ENCODE assay signal across 9 cellular contexts in genomic region chr12:124938066-124938465, GRCh38. TPM values are rescaled to one million over a fixed set of nuclear protein-coding genes. Genes with fewer than 3 reads are reported as not detected.
A peak's percentile ranks its signal among the peaks of the same experiment; 100 is the strongest.
DNase-seq lines count a peak whose midpoint lies in the region; TF ChIP-seq lines count a peak whose summit lies in the region.
"Had no signal": no experiment of that assay in that cellular context is flagged by ENCODE, and none has a peak within 500 bp of the region (broad histone marks: within the 10 kb centered on the region; RNA-seq: fewer than 3 reads in every experiment).

No MANE protein-coding gene starts in this region.

- peak overlapping the region; percentile 81 for H3K27ac ChIP-seq in VCaP
- H3K27ac ChIP-seq in liver (ENCODE audit: low read depth in 1 of 2, low read length in 2 of 2): peak overlapping the region; percentile 19 to 25
- no peak overlapping the region for H3K27ac ChIP-seq in thymus (ENCODE audit: low read depth)

- peaks cover 10% of the 10 kb centered on the region for H3K4me1 Mint-ChIP-seq in activated CD4-positive, alpha-beta memory T cell treated with anti-CD3 and anti-CD28 coated beads for 36 hours (ENCODE audit: low read depth)
- H3K4me1 Mint-ChIP-seq in activated CD4-positive, alpha-beta memory T cell treated with anti-CD3 and anti-CD28 coated beads, Interleukin-2, amount 10 ng/mL, durations not matched to agents 7 days and 5 days: peaks cover 21% of the 10 kb centered on the region

- POLR2A ChIA-PET in activated CD4-positive, alpha-beta memory T cell treated with anti-CD3 and anti-CD28 coated beads for 36 hours (lab: Charles Lee): interaction anchor here (0.9 to 5.8 kb wide), 3 partner anchors 10 to 20 kb away, joined by 5 to 137 read pairs (median 14); partner anchors contain the start of gene UBC
- POLR2A ChIA-PET in activated CD4-positive, alpha-beta memory T cell treated with anti-CD3 and anti-CD28 coated beads, Interleukin-2, amount 10 ng/mL, durations not matched to agents 7 days and 5 days (lab: Charles Lee): interaction anchor here (1.0 to 13.1 kb wide), 6 partner anchors 11 to 56 kb away, joined by 3 to 462 read pairs (median 49); partner anchors contain the start of genes BRI3BP and UBC

- intact Hi-C loops in activated CD4-positive, alpha-beta memory T cell treated with anti-CD3 and anti-CD28 coated beads for 36 hours (cut with micrococcal nuclease): no loop called here

- peak overlapping the region; percentile 34 for H3K4me3 Mint-ChIP-seq in activated CD4-positive, alpha-beta memory T cell treated with anti-CD3 and anti-CD28 coated beads for 36 hours
- H3K4me3 Mint-ChIP-seq in activated CD4-positive, alpha-beta memory T cell treated with anti-CD3 and anti-CD28 coated beads, Interleukin-2, amount 10 ng/mL, durations not matched to agents 7 days and 5 days: no peak overlapping the region

- CTCF ChIA-PET in activated CD4-positive, alpha-beta memory T cell treated with anti-CD3 and anti-CD28 coated beads for 36 hours (lab: Charles Lee): interaction anchor here (0.6 to 10.5 kb wide), 7 partner anchors 11 to 1509 kb away, joined by 3 to 202 read pairs (median 40); partner anchors contain the start of gene UBC
- CTCF ChIA-PET in activated CD4-positive, alpha-beta memory T cell treated with anti-CD3 and anti-CD28 coated beads, Interleukin-2, amount 10 ng/mL, durations not matched to agents 7 days and 5 days (lab: Charles Lee): interaction anchor here (0.9 to 10.6 kb wide), 5 partner anchors 10 to 32 kb away, joined by 3 to 286 read pairs (median 21); partner anchors contain the start of gene UBC

- no peak for TF ChIP-seq RAD21 in liver (IDR thresholded peaks at IDR 0.05)

- TF ChIP-seq CTCF in VCaP (conservative IDR thresholded peaks at IDR 0.05) (no peak), liver (IDR thresholded peaks at IDR 0.05; ENCODE audit: low read depth, low read length, missing input control) (no peak)

- H3K27me3 ChIP-seq in liver (ENCODE audit: control insufficient read depth in 4 of 4, insufficient read depth in 4 of 4, low read length in 3 of 4) (no peaks in the 10 kb centered on the region), thymus (ENCODE audit: control insufficient read depth, insufficient read depth) (no peaks in the 10 kb centered on the region)

- no peak for DNase-seq in activated CD4-positive, alpha-beta memory T cell treated with anti-CD3 and anti-CD28 coated beads for 36 hours
- no peak for DNase-seq in activated CD4-positive, alpha-beta memory T cell treated with anti-CD3 and anti-CD28 coated beads, Interleukin-2, amount 10 ng/mL, durations not matched to agents 7 days and 5 days
- DNase-seq in mesenteric fat pad (ENCODE audit: low spot score): no peak
- DNase-seq in NCI-H2196 (lab: John Stamatoyannopoulos, UW; ENCODE audit: unreplicated experiment): no peak
- DNase-seq in NCI-H446 treated with DMSO at 0.1 percent for 48 hours (lab: John Stamatoyannopoulos, UW): no peak
- DNase-seq: activated naive CD4-positive, alpha-beta T cell treated with anti-CD3 and anti-CD28 coated beads, Interleukin-2, amount 10 ng/mL, durations not matched to agents 7 days and 5 days had no signal

- H3K36me3 ChIP-seq in liver (ENCODE audit: control insufficient read depth in 4 of 4, insufficient read depth in 3 of 4, low read depth in 1 of 4, low read length in 3 of 4): no peaks in the 10 kb centered on the region
- H3K36me3 ChIP-seq in thymus (ENCODE audit: control insufficient read depth, insufficient read depth): no peaks in the 10 kb centered on the region

- peak overlapping the region; percentile 56 for H3K27ac Mint-ChIP-seq in activated CD4-positive, alpha-beta memory T cell treated with anti-CD3 and anti-CD28 coated beads for 36 hours
- H3K27ac Mint-ChIP-seq in activated CD4-positive, alpha-beta memory T cell treated with anti-CD3 and anti-CD28 coated beads, Interleukin-2, amount 10 ng/mL, durations not matched to agents 7 days and 5 days: no peak overlapping the region

- H3K9ac ChIP-seq in liver (ENCODE audit: low read depth in 1 of 2, low read length in 2 of 2): peak overlapping the region in 1 of 2 donors; percentile 65

- H3K9me3 ChIP-seq in liver (ENCODE audit: control insufficient read depth in 4 of 4, low read length in 3 of 4): no peaks in the 10 kb centered on the region
- H3K9me3 ChIP-seq in thymus (ENCODE audit: control insufficient read depth): no peaks in the 10 kb centered on the region

- H3K36me3 Mint-ChIP-seq in activated CD4-positive, alpha-beta memory T cell treated with anti-CD3 and anti-CD28 coated beads for 36 hours: peaks cover under 1% of the 10 kb centered on the region
- H3K36me3 Mint-ChIP-seq in activated CD4-positive, alpha-beta memory T cell treated with anti-CD3 and anti-CD28 coated beads, Interleukin-2, amount 10 ng/mL, durations not matched to agents 7 days and 5 days (ENCODE audit: low read depth): peaks cover 3% of the 10 kb centered on the region

- H3K4me1 ChIP-seq in liver (ENCODE audit: control insufficient read depth in 4 of 4, insufficient read depth in 4 of 4, low read length in 3 of 4) (peaks cover 8 to 27% (median 13%) of the 10 kb centered on the region in 4 donors), thymus (ENCODE audit: control insufficient read depth, insufficient read depth, low read length) (peaks cover 2% of the 10 kb centered on the region)

- H3K4me3 ChIP-seq in liver (ENCODE audit: low read depth in 1 of 3, low read length in 3 of 3) (no peak overlapping the region), thymus (ENCODE audit: low read length) (peak overlapping the region; percentile 30)

- H3K9me3 Mint-ChIP-seq in activated CD4-positive, alpha-beta memory T cell treated with anti-CD3 and anti-CD28 coated beads for 36 hours: no peaks in the 10 kb centered on the region
- no peaks in the 10 kb centered on the region for H3K9me3 Mint-ChIP-seq in activated CD4-positive, alpha-beta memory T cell treated with anti-CD3 and anti-CD28 coated beads, Interleukin-2, amount 10 ng/mL, durations not matched to agents 7 days and 5 days
- H3K9me3 Mint-ChIP-seq: activated naive CD4-positive, alpha-beta T cell treated with anti-CD3 and anti-CD28 coated beads, Interleukin-2, amount 10 ng/mL, durations not matched to agents 7 days and 5 days had no signal

- 76% methylated on average over 6 of the region's 6 CpGs for WGBS in liver
- WGBS in thymus: 19% methylated on average over 6 of the region's 6 CpGs

- no peaks in the 10 kb centered on the region for H3K27me3 Mint-ChIP-seq in activated CD4-positive, alpha-beta memory T cell treated with anti-CD3 and anti-CD28 coated beads for 36 hours
- H3K27me3 Mint-ChIP-seq in activated CD4-positive, alpha-beta memory T cell treated with anti-CD3 and anti-CD28 coated beads, Interleukin-2, amount 10 ng/mL, durations not matched to agents 7 days and 5 days: no peaks in the 10 kb centered on the region
- H3K27me3 Mint-ChIP-seq: activated naive CD4-positive, alpha-beta T cell treated with anti-CD3 and anti-CD28 coated beads, Interleukin-2, amount 10 ng/mL, durations not matched to agents 7 days and 5 days had no signal

TF ChIP-seq in liver, 16 proteins besides CTCF, POLR2A, EP300 and RAD21 (continues in another document):
- TF ChIP-seq MAX (IDR thresholded peaks at IDR 0.05) (no peak), HNF4A (conservative IDR thresholded peaks at IDR 0.05) (no peak), NR2F2 (IDR thresholded peaks at IDR 0.05) (no peak), EGR1 (IDR thresholded peaks at IDR 0.05; ENCODE audit: low read depth in 2 of 2) (no peak), SP1 (IDR thresholded peaks at IDR 0.05) (no peak), FOXA1 (IDR thresholded peaks at IDR 0.05) (no peak), RXRA (IDR thresholded peaks at IDR 0.05) (no peak), TAF1 (conservative IDR thresholded peaks at IDR 0.05) (no peak), HNF4G (IDR thresholded peaks at IDR 0.05) (no peak), YY1 (IDR thresholded peaks at IDR 0.05) (no peak), JUND (IDR thresholded peaks at IDR 0.05) (no peak), GABPA (IDR thresholded peaks at IDR 0.05 in 1 of 2, conservative IDR thresholded peaks at IDR 0.05 in 1 of 2) (no peak)
- TF ChIP-seq, protein P1, sequence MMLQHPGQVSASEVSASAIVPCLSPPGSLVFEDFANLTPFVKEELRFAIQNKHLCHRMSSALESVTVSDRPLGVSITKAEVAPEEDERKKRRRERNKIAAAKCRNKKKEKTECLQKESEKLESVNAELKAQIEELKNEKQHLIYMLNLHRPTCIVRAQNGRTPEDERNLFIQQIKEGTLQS (IDR thresholded peaks at IDR 0.05): no peak

RNA-seq across cellular contexts. Expression of gene UBC, which starts 23.6 kb away (rescaled TPM):
- 100 to 1,000 TPM; 940 to 950 TPM for total RNA-seq in activated CD4-positive, alpha-beta memory T cell treated with anti-CD3 and anti-CD28 coated beads for 36 hours
- total RNA-seq in activated CD4-positive, alpha-beta memory T cell treated with anti-CD3 and anti-CD28 coated beads, Interleukin-2, amount 10 ng/mL, durations not matched to agents 7 days and 5 days: 1,000 to 10,000 TPM; 1,545 to 1,580 TPM
- total RNA-seq in liver: 100 to 1,000 TPM; 503 to 624 TPM
- 100 to 1,000 TPM; 385 to 434 TPM for polyA plus RNA-seq in liver
- polyA plus RNA-seq in thymus: 1,037 TPM
- total RNA-seq in mesenteric fat pad: 1,241 TPM

RNA-seq across cellular contexts. Expression of gene DHX37, which starts 50.9 kb away (rescaled TPM):
- 10 to 100 TPM; 23.6 to 25.3 TPM for total RNA-seq in activated CD4-positive, alpha-beta memory T cell treated with anti-CD3 and anti-CD28 coated beads for 36 hours
- total RNA-seq in activated CD4-positive, alpha-beta memory T cell treated with anti-CD3 and anti-CD28 coated beads, Interleukin-2, amount 10 ng/mL, durations not matched to agents 7 days and 5 days: 10 to 100 TPM; 19.4 to 22.4 TPM
- total RNA-seq in liver (1 to 10 TPM; 6.9 to 8.6 TPM), mesenteric fat pad (23.8 TPM)
- polyA plus RNA-seq in liver (1 to 10 TPM; 2.3 to 6.1 TPM), thymus (9.2 TPM)

RNA-seq across cellular contexts. Expression of gene BRI3BP, which starts 55.4 kb away (rescaled TPM):
- 10 to 100 TPM; 24.1 to 24.9 TPM for total RNA-seq in activated CD4-positive, alpha-beta memory T cell treated with anti-CD3 and anti-CD28 coated beads for 36 hours
- 10 to 100 TPM; 22.5 to 22.7 TPM for total RNA-seq in activated CD4-positive, alpha-beta memory T cell treated with anti-CD3 and anti-CD28 coated beads, Interleukin-2, amount 10 ng/mL, durations not matched to agents 7 days and 5 days
- 10 to 100 TPM in 1 of 2 donors, 1 to 10 TPM in 1; 6.0 to 15.3 TPM for total RNA-seq in liver
- 1 to 10 TPM; 2.4 to 3.3 TPM for polyA plus RNA-seq in liver
- polyA plus RNA-seq in thymus: 2.6 TPM
- total RNA-seq in mesenteric fat pad: 4.5 TPM
